ENCODE assay signal across 27 cellular contexts in genomic region chr12:75587340-75588106, GRCh38.
DNase-seq lines count a peak whose midpoint lies in the region; FAIRE-seq and TF ChIP-seq lines count a peak whose summit lies in the region.
"Had no signal": no experiment of that assay in that cellular context is flagged by ENCODE, and none has a peak within 500 bp of the region (broad histone marks: within the 10 kb centered on the region; RNA-seq: fewer than 3 reads in every experiment).

No MANE protein-coding gene starts in this region.

- no peak overlapping the region for H3K27ac Mint-ChIP-seq in astrocyte (ENCODE audit: unreplicated experiment)
- H3K27ac Mint-ChIP-seq: activated B cell treated with CpG ODN at 0.5 μM for 24 hours; activated CD8-positive, alpha-beta memory T cell treated with anti-CD3 and anti-CD28 coated beads, Interleukin-2, amount 10 ng/mL, durations not matched to agents 7 days and 5 days; stimulated activated naive B cell treated with anti-CD40 and anti-IgM and Interleukin-4, amounts not matched to agents 10 μg/mL and 1 μg/mL and 100 μg/mL, for 72 hours had no signal

- H3K9me3 Mint-ChIP-seq in astrocyte (ENCODE audit: unreplicated experiment) = no peaks in the 10 kb centered on the region
- H3K9me3 Mint-ChIP-seq: activated B cell treated with CpG ODN at 0.5 μM for 24 hours; stimulated activated naive B cell treated with anti-CD40 and anti-IgM and Interleukin-4, amounts not matched to agents 10 μg/mL and 1 μg/mL and 100 μg/mL, for 72 hours had no signal

- H3K4me3 Mint-ChIP-seq in astrocyte (ENCODE audit: unreplicated experiment) = no peak overlapping the region
- H3K4me3 Mint-ChIP-seq: activated B cell treated with CpG ODN at 0.5 μM for 24 hours; activated CD8-positive, alpha-beta memory T cell treated with anti-CD3 and anti-CD28 coated beads, Interleukin-2, amount 10 ng/mL, durations not matched to agents 7 days and 5 days; stimulated activated naive B cell treated with anti-CD40 and anti-IgM and Interleukin-4, amounts not matched to agents 10 μg/mL and 1 μg/mL and 100 μg/mL, for 72 hours had no signal

- peaks cover 23% of the 10 kb centered on the region for H3K4me1 Mint-ChIP-seq in astrocyte (ENCODE audit: low read depth, unreplicated experiment)
- H3K4me1 Mint-ChIP-seq: activated B cell treated with CpG ODN at 0.5 μM for 24 hours; stimulated activated naive B cell treated with anti-CD40 and anti-IgM and Interleukin-4, amounts not matched to agents 10 μg/mL and 1 μg/mL and 100 μg/mL, for 72 hours had no signal

- H3K27ac ChIP-seq in ACC112 (ENCODE audit: low read depth, low read length) = no peak overlapping the region
- no peak overlapping the region for H3K27ac ChIP-seq in GM23248
- no peak overlapping the region for H3K27ac ChIP-seq in astrocyte (ENCODE audit: low read depth, low read length)
- no peak overlapping the region for H3K27ac ChIP-seq in suprapubic skin
- H3K27ac ChIP-seq: foreskin keratinocyte, Peyer's patch, right lobe of liver had no signal

- no peaks in the 10 kb centered on the region for H4K20me1 ChIP-seq in GM23248 (ENCODE audit: insufficient read depth)
- no peaks in the 10 kb centered on the region for H4K20me1 ChIP-seq in astrocyte (ENCODE audit: insufficient read depth, low read length)

- H2AFZ ChIP-seq in ACC112 (ENCODE audit: low read length, unreplicated experiment) = peak overlapping the region; percentile 21
- H2AFZ ChIP-seq in GM23248 = no peak overlapping the region
- H2AFZ ChIP-seq in astrocyte (ENCODE audit: low read depth, low read length) = no peak overlapping the region

- DNase-seq in GM23248 = peak; percentile 45
- peak; percentile 31 for DNase-seq in astrocyte (ENCODE audit: low read depth)
- DNase-seq in iris pigment epithelial cell (ENCODE audit: low read depth) = peak; percentile 34
- no peak for DNase-seq in NCI-H1092 treated with DMSO at 0.1 percent for 48 hours (lab: John Stamatoyannopoulos, UW)
- DNase-seq in glomerular visceral epithelial cell (ENCODE audit: extremely low spot score) = no peak
- no peak for DNase-seq in hippocampal formation (lab: John Stamatoyannopoulos, UW)
- no peak for DNase-seq in suprapubic skin (ENCODE audit: low spot score in 2 of 2)
- DNase-seq: activated B cell treated with CpG ODN at 0.5 μM for 24 hours; activated CD4-positive, alpha-beta T cell treated with anti-CD3 and anti-CD28 coated beads, Interleukin-2, amount 50 U/mL, for 1 hour; activated CD8-positive, alpha-beta memory T cell treated with anti-CD3 and anti-CD28 coated beads, Interleukin-2, amount 10 ng/mL, durations not matched to agents 7 days and 5 days; activated T-cell treated with anti-CD3 and anti-CD28 coated beads, Interleukin-2, amount 50 U/mL, for 48 hours; BE2C; DMS79 treated with DMSO at 0.1 percent for 48 hours; foreskin keratinocyte; mesendoderm; NCI-H1092; NCI-H187 treated with DMSO at 0.1 percent for 48 hours; NCI-H2227 treated with DMSO at 0.1 percent for 48 hours; NCI-H69; Peyer's patch; posterior cingulate gyrus; right lobe of liver; SIG-M5; stimulated activated naive B cell treated with anti-CD40 and anti-IgM and Interleukin-4, amounts not matched to agents 10 μg/mL and 1 μg/mL and 100 μg/mL, for 72 hours had no signal

- WGBS in GM23248 (ENCODE audit: low coverage in 1 of 2, low lambda C conversion rate in 2 of 2, missing lambda C conversion rate in 2 of 2), 2 experiments = 68% methylated on average over 4 of the region's 4 CpGs
- 64% methylated on average over 4 of the region's 4 CpGs for WGBS in suprapubic skin

- H3K9ac ChIP-seq in GM23248 (no peak overlapping the region), astrocyte (ENCODE audit: low read length) (no peak overlapping the region)

- H3K79me2 ChIP-seq in ACC112 (ENCODE audit: control insufficient read depth, insufficient read depth, low read length, unreplicated experiment) = no peaks in the 10 kb centered on the region
- no peaks in the 10 kb centered on the region for H3K79me2 ChIP-seq in GM23248 (ENCODE audit: insufficient read depth)
- H3K79me2 ChIP-seq in astrocyte (ENCODE audit: insufficient read depth, low read length) = no peaks in the 10 kb centered on the region

- H3K27me3 ChIP-seq in ACC112 (ENCODE audit: insufficient read depth, low read length) (no peaks in the 10 kb centered on the region), GM23248 (replicated peaks; ENCODE audit: insufficient read depth) (no peaks in the 10 kb centered on the region), astrocyte (ENCODE audit: insufficient read depth, low read length) (no peaks in the 10 kb centered on the region), suprapubic skin (no peaks in the 10 kb centered on the region)
- H3K27me3 ChIP-seq: BE2C, foreskin keratinocyte, Peyer's patch, right lobe of liver had no signal

- in situ Hi-C loops in GM23248 (cut with MboI) = no loop called here

- no peaks in the 10 kb centered on the region for H3K27me3 Mint-ChIP-seq in astrocyte (ENCODE audit: low read depth, unreplicated experiment)

- H3K4me3 ChIP-seq in ACC112 (ENCODE audit: low read depth, low read length) (no peak overlapping the region), GM23248 (no peak overlapping the region), astrocyte (ENCODE audit: insufficient read depth, low read depth, low read length) (no peak overlapping the region), suprapubic skin (no peak overlapping the region)
- H3K4me3 ChIP-seq: Peyer's patch, right lobe of liver had no signal

- TF ChIP-seq CTCF in astrocyte (IDR thresholded peaks at IDR 0.05; ENCODE audit: insufficient read depth, low read depth, low read length) = no peak
- TF ChIP-seq CTCF in suprapubic skin (IDR thresholded peaks at IDR 0.05) = no peak

- peaks cover 10% of the 10 kb centered on the region; the same call in 1 of the 2 replicates for H3F3A ChIP-seq in GM23248 (ENCODE audit: insufficient read depth)

- H3K4me2 ChIP-seq in GM23248 (ENCODE audit: unreplicated experiment) (peak overlapping the region; percentile 15), astrocyte (ENCODE audit: low read length) (no peak overlapping the region)

- TF ChIP-seq EP300 in suprapubic skin (IDR thresholded peaks at IDR 0.05) = no peak

- H3K9me2 ChIP-seq in GM23248 (ENCODE audit: insufficient read depth) = no peaks in the 10 kb centered on the region

- no peaks in the 10 kb centered on the region for H3K36me3 ChIP-seq in ACC112 (ENCODE audit: insufficient read depth, low read length)
- no peaks in the 10 kb centered on the region for H3K36me3 ChIP-seq in GM23248 (ENCODE audit: low read depth)
- no peaks in the 10 kb centered on the region for H3K36me3 ChIP-seq in astrocyte (ENCODE audit: insufficient read depth, low read length)
- no peaks in the 10 kb centered on the region for H3K36me3 ChIP-seq in suprapubic skin
- H3K36me3 ChIP-seq: BE2C, Peyer's patch, right lobe of liver had no signal

- H3K9me3 ChIP-seq in GM23248 (ENCODE audit: low read depth) (no peaks in the 10 kb centered on the region), astrocyte (ENCODE audit: insufficient read depth, low read depth, low read length) (no peaks in the 10 kb centered on the region), suprapubic skin (no peaks in the 10 kb centered on the region)
- H3K9me3 ChIP-seq: BE2C, Peyer's patch, right lobe of liver had no signal

- H3K36me3 Mint-ChIP-seq in astrocyte (ENCODE audit: low read depth, unreplicated experiment) = no peaks in the 10 kb centered on the region
- H3K36me3 Mint-ChIP-seq: stimulated activated naive B cell treated with anti-CD40 and anti-IgM and Interleukin-4, amounts not matched to agents 10 μg/mL and 1 μg/mL and 100 μg/mL, for 72 hours had no signal

- FAIRE-seq in astrocyte (lab: Jason Lieb, UNC) = no peak
- FAIRE-seq: A204.1, urothelium cell line had no signal

- no peak for TF ChIP-seq POLR2A in suprapubic skin (IDR thresholded peaks at IDR 0.05)

- H3K4me1 ChIP-seq in ACC112 (ENCODE audit: control insufficient read depth, insufficient read depth, low read length, unreplicated experiment) (peaks cover 21% of the 10 kb centered on the region), GM23248 (ENCODE audit: insufficient read depth) (peaks cover 24% of the 10 kb centered on the region), astrocyte (ENCODE audit: insufficient read depth, low read length) (peaks cover 19% of the 10 kb centered on the region), suprapubic skin (no peaks in the 10 kb centered on the region)
- H3K4me1 ChIP-seq: Peyer's patch had no signal

Comparison
In these comparisons a context has a peak if more than half of its experiments do, and no peak if none do; other contexts are left out.
1. DNase-seq: peak in GM23248 (single experiment), astrocyte (single experiment) and iris pigment epithelial cell (single experiment); none in NCI-H1092 treated with DMSO at 0.1 percent for 48 hours (single experiment), glomerular visceral epithelial cell (single experiment), hippocampal formation (0 of 2) and suprapubic skin (0 of 2).